18 cellular contexts compared by ENCODE assay signal in genomic region chr16:79143026-79143425, GRCh38.
DNase-seq lines count a peak whose midpoint lies in the region; ATAC-seq and TF ChIP-seq lines count a peak whose summit lies in the region.
"Had no signal": no experiment of that assay in that cellular context is flagged by ENCODE, and none has a peak within 500 bp of the region (broad histone marks: within the 10 kb centered on the region; RNA-seq: fewer than 3 reads in every experiment).

No MANE protein-coding gene starts in this region.

- H2BK15ac ChIP-seq in H9 (ENCODE audit: low read depth, low read length), result no peak overlapping the region

- H3K4me3 Mint-ChIP-seq in GM23338 (no peak overlapping the region), H9 (no peak overlapping the region)
- H3K4me3 Mint-ChIP-seq: B cell; CD4-positive, alpha-beta T cell; CD8-positive, alpha-beta T cell had no signal

- H4K5ac ChIP-seq in H9 (ENCODE audit: insufficient read length, low read depth, low read length), result no peak overlapping the region

- H4K20me1 ChIP-seq in GM23338 (replicated peaks; ENCODE audit: insufficient read depth) (no peaks in the 10 kb centered on the region), H9 (ENCODE audit: control insufficient read depth, insufficient read depth, insufficient read length) (no peaks in the 10 kb centered on the region)
- H4K20me1 ChIP-seq: BLaER1 treated with 17β-estradiol and CSF1 and Interleukin-3, amounts not matched to agents 10 nM and 100 nM had no signal

- H3K9me3 Mint-ChIP-seq in GM23338, result no peaks in the 10 kb centered on the region
- H3K9me3 Mint-ChIP-seq in H9, result no peaks in the 10 kb centered on the region; a peak in 1 of 5 replicates
- H3K9me3 Mint-ChIP-seq: CD4-positive, alpha-beta T cell; CD8-positive, alpha-beta T cell had no signal

- H2BK12ac ChIP-seq in H9 (ENCODE audit: insufficient read length, low read depth, low read length), result no peak overlapping the region

- no peak overlapping the region for H3K27ac ChIP-seq in GM23338 (ENCODE audit: low read depth)
- H3K27ac ChIP-seq in H9 (ENCODE audit: insufficient read length, low read depth, low read length), result no peak overlapping the region
- H3K27ac ChIP-seq in foreskin keratinocyte, result no peak overlapping the region
- H3K27ac ChIP-seq: 22Rv1; A549; BLaER1 treated with 17β-estradiol and CSF1 and Interleukin-3, amounts not matched to agents 10 nM and 100 nM; C4-2B had no signal

- no peaks in the 10 kb centered on the region; the same call in 1 of the 2 replicates for H3K9me2 ChIP-seq in GM23338 (ENCODE audit: insufficient read depth)

- no peak overlapping the region for H3K4me2 ChIP-seq in GM23338
- H3K4me2 ChIP-seq in H9 (ENCODE audit: insufficient read depth, insufficient read length, low read length), result no peak overlapping the region
- H3K4me2 ChIP-seq: A549; BLaER1 treated with 17β-estradiol and CSF1 and Interleukin-3, amounts not matched to agents 10 nM and 100 nM had no signal

- H3K27me3 ChIP-seq in GM23338 (ENCODE audit: insufficient read depth) (no peaks in the 10 kb centered on the region), H9 (ENCODE audit: insufficient read depth, low read length) (no peaks in the 10 kb centered on the region), foreskin keratinocyte (no peaks in the 10 kb centered on the region), MG63 (no peaks in the 10 kb centered on the region)
- H3K27me3 ChIP-seq: BLaER1 treated with 17β-estradiol and CSF1 and Interleukin-3, amounts not matched to agents 10 nM and 100 nM had no signal

- H3K27me3 Mint-ChIP-seq in GM23338 (ENCODE audit: insufficient read depth, low read depth, poor library complexity) (no peaks in the 10 kb centered on the region), H9 (ENCODE audit: low read depth) (no peaks in the 10 kb centered on the region)
- H3K27me3 Mint-ChIP-seq: B cell; CD4-positive, alpha-beta T cell had no signal

- H3K56ac ChIP-seq in H9 (ENCODE audit: insufficient read length, low read depth, low read length), result no peak overlapping the region

- H2AK5ac ChIP-seq in H9 (ENCODE audit: insufficient read length, low read length), result no peak overlapping the region

- no peaks in the 10 kb centered on the region for H3K36me3 ChIP-seq in GM23338 (ENCODE audit: insufficient read depth)
- H3K36me3 ChIP-seq in MG63, result no peaks in the 10 kb centered on the region
- H3K36me3 ChIP-seq: BLaER1 treated with 17β-estradiol and CSF1 and Interleukin-3, amounts not matched to agents 10 nM and 100 nM had no signal

- H4K8ac ChIP-seq in H9 (replicated peaks; ENCODE audit: insufficient read length, low read depth, low read length), result no peak overlapping the region

- no peak overlapping the region for H4K91ac ChIP-seq in H9 (ENCODE audit: insufficient read length, low read depth, low read length)

- H3K14ac ChIP-seq in H9 (ENCODE audit: insufficient read depth, low read length), result no peak overlapping the region

- TF ChIP-seq CTCF in GM23338 (conservative IDR thresholded peaks at IDR 0.05; ENCODE audit: low read depth in 2 of 2) (no peak), H9 (conservative IDR thresholded peaks at IDR 0.05) (peak; percentile 19; the same call in 1 of the 3 replicates), foreskin keratinocyte (conservative IDR thresholded peaks at IDR 0.05) (peak; percentile 5), foreskin fibroblast (IDR thresholded peaks at IDR 0.05; ENCODE audit: low read depth, low read length) (no peak)

- H2AFZ ChIP-seq in GM23338, result no peak overlapping the region
- H2AFZ ChIP-seq in H9 (ENCODE audit: low read length), result no peak overlapping the region

- no peak overlapping the region for H3K23ac ChIP-seq in H9 (ENCODE audit: insufficient read length, low read depth, low read length)

- H3K36me3 Mint-ChIP-seq in GM23338 (ENCODE audit: low read depth) (no peaks in the 10 kb centered on the region), H9 (ENCODE audit: insufficient read depth in 1 of 3, low read depth in 3 of 3) (no peaks in the 10 kb centered on the region)
- H3K36me3 Mint-ChIP-seq: CD8-positive, alpha-beta T cell had no signal

- ATAC-seq in GM23338 (no peak), foreskin keratinocyte (no peak), HG03280 (IDR thresholded peaks at IDR 0.05; ENCODE audit: unreplicated experiment) (no peak)
- ATAC-seq: A549; CD8-positive, alpha-beta T cell had no signal

- H2BK20ac ChIP-seq in H9 (ENCODE audit: low read depth, low read length, poor library complexity, severe bottlenecking), result no peak overlapping the region

- H3K4me3 ChIP-seq in GM23338 (no peak overlapping the region), MG63 (no peak overlapping the region), foreskin fibroblast (ENCODE audit: low read depth in 1 of 2, low read length in 2 of 2) (no peak overlapping the region)
- H3K4me3 ChIP-seq: A549; BLaER1 treated with 17β-estradiol and CSF1 and Interleukin-3, amounts not matched to agents 10 nM and 100 nM had no signal

- H2BK5ac ChIP-seq in H9 (ENCODE audit: insufficient read length, low read length), result no peak overlapping the region

- H3K18ac ChIP-seq in H9 (ENCODE audit: insufficient read length, low read depth, low read length), result no peak overlapping the region

- H3K27ac Mint-ChIP-seq in GM23338, result no peak overlapping the region
- H3K27ac Mint-ChIP-seq in H9, result no peak overlapping the region
- H3K27ac Mint-ChIP-seq: B cell; CD4-positive, alpha-beta T cell; CD8-positive, alpha-beta T cell had no signal

- no peaks in the 10 kb centered on the region for H3K79me1 ChIP-seq in H9 (ENCODE audit: insufficient read depth, low read depth, low read length, poor library complexity, severe bottlenecking)

- no peak overlapping the region for H3K4ac ChIP-seq in H9 (ENCODE audit: low read depth, low read length)

- H3K79me2 ChIP-seq in GM23338 (replicated peaks; ENCODE audit: insufficient read depth) (no peaks in the 10 kb centered on the region), H9 (ENCODE audit: insufficient read depth, low read length) (no peaks in the 10 kb centered on the region)

- no CpG with 5 or more reads among the region's 2 CpGs for WGBS in H9 (ENCODE audit: extremely low coverage, insufficient read length, low lambda C conversion rate)

- H3K9me3 ChIP-seq in H9 (ENCODE audit: control insufficient read depth, low read depth, low read length) (no peaks in the 10 kb centered on the region), MG63 (no peaks in the 10 kb centered on the region)
- H3K9me3 ChIP-seq: A549; BLaER1 treated with 17β-estradiol and CSF1 and Interleukin-3, amounts not matched to agents 10 nM and 100 nM; Caco-2 had no signal

- no peaks in the 10 kb centered on the region for H3K4me1 ChIP-seq in GM23338 (ENCODE audit: insufficient read depth)
- H3K4me1 ChIP-seq in H9 (ENCODE audit: insufficient read depth, low read length), result no peaks in the 10 kb centered on the region; the same call in 1 of the 2 replicates
- no peaks in the 10 kb centered on the region for H3K4me1 ChIP-seq in foreskin keratinocyte
- H3K4me1 ChIP-seq: A549; BLaER1 treated with 17β-estradiol and CSF1 and Interleukin-3, amounts not matched to agents 10 nM and 100 nM; Caco-2 had no signal

- H3F3A ChIP-seq in GM23338 (replicated peaks; ENCODE audit: low read depth), result no peaks in the 10 kb centered on the region

- no peak overlapping the region for H3K9ac ChIP-seq in H9 (ENCODE audit: extremely low read depth, insufficient read length, low read length)
- H3K9ac ChIP-seq: BLaER1 treated with 17β-estradiol and CSF1 and Interleukin-3, amounts not matched to agents 10 nM and 100 nM had no signal

- no peaks in the 10 kb centered on the region for H3K23me2 ChIP-seq in H9 (ENCODE audit: insufficient read length, low read depth, low read length, poor library complexity, severe bottlenecking)

- no peak overlapping the region for H3T11ph ChIP-seq in H9 (ENCODE audit: low read length)

- peak; percentile 10 for DNase-seq in GM23338 (ENCODE audit: low spot score)
- DNase-seq in H9, result no peak
- no peak for DNase-seq in foreskin keratinocyte
- no peak for DNase-seq in MG63
- DNase-seq in foreskin fibroblast, result no peak
- DNase-seq: AML-193; Caco-2; Calu3; CD4-positive, alpha-beta T cell; CD8-positive, alpha-beta T cell; DMS79 treated with DMSO at 0.1 percent for 48 hours; GF-D8 had no signal

- H3K4me1 Mint-ChIP-seq in GM23338, result peaks cover 5% of the 10 kb centered on the region; the same call in 2 of the 3 replicates
- peaks cover 9 to 16% of the 10 kb centered on the region in 2 experiments for H3K4me1 Mint-ChIP-seq in H9
- H3K4me1 Mint-ChIP-seq: B cell had no signal

- H2BK120ac ChIP-seq in H9 (ENCODE audit: low read depth, low read length, poor library complexity, severe bottlenecking), result no peak overlapping the region

Comparison
In these comparisons a context has a peak if more than half of its experiments do, and no peak if none do; other contexts are left out.
1. CTCF ChIP-seq: peak in H9 (single experiment) and foreskin keratinocyte (single experiment); none in GM23338 (0 of 2) and foreskin fibroblast (single experiment).